In the genomic region with DNA sequence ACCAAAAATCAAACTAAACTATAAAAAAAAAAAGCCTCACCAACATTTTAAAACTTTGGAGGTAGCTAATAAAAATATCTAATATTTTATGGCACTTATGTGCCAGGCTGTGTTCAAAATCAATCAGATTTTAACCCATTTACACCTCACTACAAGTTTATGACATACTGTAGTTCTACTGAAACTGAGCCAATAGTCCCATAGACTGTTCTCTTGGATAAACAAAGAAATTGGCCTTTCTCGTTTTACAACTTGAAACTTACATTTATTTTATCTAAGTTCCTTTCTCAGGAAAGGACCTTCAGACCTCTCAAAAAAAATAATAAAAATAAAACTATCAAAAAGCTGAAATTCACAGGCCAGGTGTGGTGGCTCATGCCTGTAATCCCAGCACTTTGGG, we compare ENCODE assay signal across 32 cellular contexts.
"Had no signal": no experiment of that assay in that cellular context is flagged by ENCODE, and none has a peak within 500 bp of the region (broad histone marks: within the 10 kb centered on the region; RNA-seq: fewer than 3 reads in every experiment).

No MANE protein-coding gene starts in this region.

- FAIRE-seq: bronchial epithelial cell, TTC549 had no signal

- H3K27me3 ChIP-seq: ascending aorta, cardiac muscle cell had no signal

- ATAC-seq: activated CD8-positive, alpha-beta T cell treated with anti-CD3 and anti-CD28 coated beads for 36 hours; activated naive CD8-positive, alpha-beta T cell treated with anti-CD3 and anti-CD28 coated beads, Interleukin-2, amount 50 U/mL, for 24 hours; activated T-cell treated with anti-CD3 and anti-CD28 coated beads, Interleukin-2, amount 50 U/mL, for 4 hours; activated T-cell treated with anti-CD3 and anti-CD28 coated beads, Interleukin-2, amount 50 U/mL, for 72 hours; activated T-helper 17 cell treated with anti-CD3 and anti-CD28 coated beads, Interleukin-2, amount 50 U/mL, for 72 hours had no signal

- H3K4me3 ChIP-seq: ascending aorta, cardiac muscle cell had no signal

- H3K9me3 ChIP-seq: ascending aorta had no signal

- DNase-seq: activated B cell treated with CpG ODN at 0.5 μM for 24 hours; activated CD4-positive, alpha-beta memory T cell treated with anti-CD3 and anti-CD28 coated beads for 36 hours; activated CD4-positive, alpha-beta T cell treated with anti-CD3 and anti-CD28 coated beads for 4 hours; activated CD4-positive, alpha-beta T cell treated with anti-CD3 and anti-CD28 coated beads, Interleukin-2, amount 10 ng/mL, durations not matched to agents 24 days and 14 days; activated CD4-positive, alpha-beta T cell treated with anti-CD3 and anti-CD28 coated beads, Interleukin-2, amount 50 U/mL, for 1 hour; activated CD4-positive, alpha-beta T cell treated with anti-CD3 and anti-CD28 coated beads, Interleukin-2, amount 50 U/mL, for 4 hours; activated CD4-positive, CD25-positive, alpha-beta regulatory T cell treated with anti-CD3 and anti-CD28 coated beads, Interleukin-2, amount 50 U/mL, for 72 hours; activated CD8-positive, alpha-beta memory T cell treated with anti-CD3 and anti-CD28 coated beads, Interleukin-2, amount 50 U/mL, for 4 hours; activated CD8-positive, alpha-beta T cell treated with anti-CD3 and anti-CD28 coated beads for 36 hours; activated effector memory CD4-positive, alpha-beta T cell treated with anti-CD3 and anti-CD28 coated beads, Interleukin-2, amount 50 U/mL, for 16 hours; activated gamma-delta T cell treated with Interleukin-2 at 50 U/mL for 16 hours; activated naive CD4-positive, alpha-beta T cell; activated naive CD4-positive, alpha-beta T cell treated with anti-CD3 and anti-CD28 coated beads for 36 hours; activated naive CD8-positive, alpha-beta T cell treated with anti-CD3 and anti-CD28 coated beads, Interleukin-2, amount 10 ng/mL, durations not matched to agents 7 days and 5 days; activated naive CD8-positive, alpha-beta T cell treated with anti-CD3 and anti-CD28 coated beads, Interleukin-2, amount 50 U/mL, for 24 hours; activated T-cell treated with anti-CD3 and anti-CD28 coated beads for 4 hours; activated T-cell treated with anti-CD3 and anti-CD28 coated beads, Interleukin-2, amount 50 U/mL, for 1 hour; activated T-cell treated with anti-CD3 and anti-CD28 coated beads, Interleukin-2, amount 50 U/mL, for 4 hours; activated T-cell treated with anti-CD3 and anti-CD28 coated beads, Interleukin-2, amount 50 U/mL, for 72 hours; amygdala; anterior cingulate cortex; caudate nucleus; cerebellar nuclear complex; SW 1271; T-helper 1 cell; T-helper 2 cell; T-helper 9 cell had no signal

- H3K4me1 ChIP-seq: ascending aorta had no signal

- H3K36me3 ChIP-seq: ascending aorta, cardiac muscle cell had no signal

- H3K27ac ChIP-seq: ascending aorta, cardiac muscle cell had no signal
